Comparison of ENCODE assay signal across 23 cellular contexts in genomic region chr1:208182880-208183279, GRCh38.
A peak's percentile ranks its signal among the peaks of the same experiment; 100 is the strongest.
DNase-seq lines count a peak whose midpoint lies in the region; ATAC-seq and TF ChIP-seq lines count a peak whose summit lies in the region.
"Had no signal": no experiment of that assay in that cellular context is flagged by ENCODE, and none has a peak within 500 bp of the region (broad histone marks: within the 10 kb centered on the region; RNA-seq: fewer than 3 reads in every experiment).

No MANE protein-coding gene starts in this region.

- no peak overlapping the region for H3K14ac ChIP-seq in neuronal stem cell (ENCODE audit: low read length)

- DNase-seq in WERI-Rb-1 (no peak), hepatocyte (ENCODE audit: low spot score) (no peak), neuronal stem cell (ENCODE audit: low spot score) (no peak), upper lobe of left lung (no peak), MV-4-11 (lab: John Stamatoyannopoulos, UW) (no peak), GDM1 (lab: John Stamatoyannopoulos, UW) (no peak)
- DNase-seq in CD8-positive, alpha-beta memory T cell = no peak
- DNase-seq: activated CD4-positive, alpha-beta T cell treated with anti-CD3 and anti-CD28 coated beads, Interleukin-2, amount 10 ng/mL, durations not matched to agents 7 days and 5 days; CD4-positive, alpha-beta memory T cell; dermis blood vessel endothelial cell; DMS53; foreskin keratinocyte; kidney; midbrain; NCI-H1930; NCI-H226; NCI-H774; OCI-M1; retina; stimulated activated CD4-positive, alpha-beta T cell treated with anti-CD3 and anti-CD28 coated beads, Interleukin-12 subunit alpha, Interleukin-12 subunit beta, amount 100 ng/mL, for 4 hours; stimulated activated CD8-positive, alpha-beta memory T cell treated with anti-CD3 and anti-CD28 coated beads, Interleukin-4, amount 100 ng/mL, for 48 hours had no signal

- H3K27me3 ChIP-seq in WERI-Rb-1 (ENCODE audit: insufficient read depth, low read depth, severe bottlenecking) = no peaks in the 10 kb centered on the region
- H3K27me3 ChIP-seq in hepatocyte = no peaks in the 10 kb centered on the region
- no peaks in the 10 kb centered on the region for H3K27me3 ChIP-seq in neuronal stem cell (ENCODE audit: control insufficient read depth in 3 of 3, insufficient read depth in 3 of 3, low read depth in 1 of 3, low read length in 3 of 3)
- no peaks in the 10 kb centered on the region for H3K27me3 ChIP-seq in upper lobe of left lung
- no peaks in the 10 kb centered on the region for H3K27me3 ChIP-seq in CD8-positive, alpha-beta memory T cell (ENCODE audit: insufficient read depth, low read length, poor library complexity, severe bottlenecking)
- H3K27me3 ChIP-seq: foreskin keratinocyte had no signal

- peaks cover 4% of the 10 kb centered on the region for H3K79me1 ChIP-seq in neuronal stem cell (ENCODE audit: low read depth, low read length)

- no peaks in the 10 kb centered on the region for H4K20me1 ChIP-seq in hepatocyte (ENCODE audit: insufficient read depth, poor library complexity, severe bottlenecking)

- H3K4me1 Mint-ChIP-seq in CD8-positive, alpha-beta memory T cell = peaks cover 0 to 3% (median 0%) of the 10 kb centered on the region in 3 donors
- H3K4me1 Mint-ChIP-seq: activated T-helper 17 cell treated with anti-CD3 and anti-CD28 coated beads, Interleukin-2, amount 50 U/mL, for 72 hours; CD4-positive, alpha-beta memory T cell had no signal

- no peaks in the 10 kb centered on the region for H3K79me2 ChIP-seq in hepatocyte

- 70% methylated on average over 3 of the region's 3 CpGs for WGBS in hepatocyte (ENCODE audit: low lambda C conversion rate, missing lambda C conversion rate)
- WGBS in neuronal stem cell (ENCODE audit: extremely low coverage in 2 of 2, insufficient read length in 2 of 2, insufficient replicate concordance in 1 of 2), 2 donors = no CpG with 5 or more reads among the region's 3 CpGs
- WGBS in upper lobe of left lung, 2 donors = 48 to 62% methylated on average over 3 of the region's 3 CpGs

- H4K8ac ChIP-seq in neuronal stem cell (ENCODE audit: low read depth, low read length) = no peak overlapping the region

- H3K4me3 ChIP-seq in WERI-Rb-1 (ENCODE audit: low read depth, low read length) (no peak overlapping the region), hepatocyte (no peak overlapping the region), neuronal stem cell (ENCODE audit: low read length in 2 of 2) (no peak overlapping the region), upper lobe of left lung (no peak overlapping the region)
- no peak overlapping the region for H3K4me3 ChIP-seq in CD8-positive, alpha-beta memory T cell (ENCODE audit: low read length)

- CTCF ChIA-PET in CD8-positive, alpha-beta memory T cell (lab: Charles Lee) = no interaction called here

- H3K9me2 ChIP-seq in hepatocyte (replicated peaks; ENCODE audit: insufficient read depth) = no peaks in the 10 kb centered on the region

- POLR2A ChIA-PET in CD8-positive, alpha-beta memory T cell (lab: Charles Lee) = no interaction called here

- H2AFZ ChIP-seq in hepatocyte = no peak overlapping the region
- H2AFZ ChIP-seq in neuronal stem cell (ENCODE audit: low read length) = peak overlapping the region; percentile 8

- H3K27ac ChIP-seq in WERI-Rb-1 (peak overlapping the region; percentile 7; the same call in 1 of the 2 replicates), hepatocyte (peak overlapping the region; percentile 75), neuronal stem cell (replicated peaks; ENCODE audit: low read length) (no peak overlapping the region), upper lobe of left lung (peak overlapping the region in 3 of 4 donors; percentile 23 to 73 (median 69))
- H3K27ac ChIP-seq in CD8-positive, alpha-beta memory T cell (ENCODE audit: low read depth, low read length) = no peak overlapping the region

- H3K36me3 ChIP-seq in WERI-Rb-1 = no peaks in the 10 kb centered on the region
- no peaks in the 10 kb centered on the region for H3K36me3 ChIP-seq in hepatocyte (replicated peaks; ENCODE audit: insufficient read depth, low read depth)
- H3K36me3 ChIP-seq in neuronal stem cell (replicated peaks in 1 of 2; ENCODE audit: control insufficient read depth in 2 of 2, insufficient read depth in 2 of 2, low read length in 2 of 2) = no peaks in the 10 kb centered on the region
- peaks cover 0 to 8% (median 0%) of the 10 kb centered on the region in 4 donors for H3K36me3 ChIP-seq in upper lobe of left lung
- no peaks in the 10 kb centered on the region for H3K36me3 ChIP-seq in CD8-positive, alpha-beta memory T cell (ENCODE audit: insufficient read depth, low read length)

- H2BK12ac ChIP-seq in neuronal stem cell (ENCODE audit: low read length) = no peak overlapping the region

- H2AK5ac ChIP-seq in neuronal stem cell (ENCODE audit: low read depth, low read length) = no peak overlapping the region

- H3K9me3 ChIP-seq in WERI-Rb-1 (ENCODE audit: severe bottlenecking) (no peaks in the 10 kb centered on the region), hepatocyte (ENCODE audit: low read depth) (no peaks in the 10 kb centered on the region), neuronal stem cell (replicated peaks in 1 of 2; ENCODE audit: control insufficient read depth in 2 of 2, insufficient read depth in 1 of 2, low read depth in 1 of 2, low read length in 2 of 2) (no peaks in the 10 kb centered on the region), upper lobe of left lung (no peaks in the 10 kb centered on the region)
- H3K9me3 ChIP-seq in CD8-positive, alpha-beta memory T cell (ENCODE audit: low read length) = no peaks in the 10 kb centered on the region

- H3K4me3 Mint-ChIP-seq in CD8-positive, alpha-beta memory T cell = no peak overlapping the region
- H3K4me3 Mint-ChIP-seq: activated CD4-positive, alpha-beta T cell treated with anti-CD3 and anti-CD28 coated beads, Interleukin-2, amount 10 ng/mL, durations not matched to agents 7 days and 5 days; activated T-helper 17 cell treated with anti-CD3 and anti-CD28 coated beads, Interleukin-2, amount 50 U/mL, for 72 hours; T-helper 1 cell treated with Interleukin-12 subunit alpha and Interleukin-12 subunit beta and Interleukin-4 antibody, amounts not matched to agents 30 μg/mL and 1 μg/mL, for 36 hours had no signal

- no peak overlapping the region for H3K23ac ChIP-seq in neuronal stem cell (ENCODE audit: low read depth, low read length, poor library complexity)

- no peak overlapping the region for H3K4me2 ChIP-seq in hepatocyte
- H3K4me2 ChIP-seq in neuronal stem cell (ENCODE audit: insufficient read depth, low read length, poor library complexity, severe bottlenecking) = no peak overlapping the region

- TF ChIP-seq POLR2A in upper lobe of left lung (IDR thresholded peaks at IDR 0.05) = no peak

- no peak for TF ChIP-seq EP300 in upper lobe of left lung (IDR thresholded peaks at IDR 0.05)

- no peak overlapping the region for H2BK15ac ChIP-seq in neuronal stem cell (ENCODE audit: low read length)

- no peak for ATAC-seq in upper lobe of left lung (ENCODE audit: low FRiP score in 2 of 2)
- ATAC-seq: activated T-helper 17 cell treated with anti-CD3 and anti-CD28 coated beads, Interleukin-2, amount 50 U/mL, for 72 hours; foreskin keratinocyte had no signal

- no peak overlapping the region for H3K27ac Mint-ChIP-seq in CD8-positive, alpha-beta memory T cell
- H3K27ac Mint-ChIP-seq: activated CD4-positive, alpha-beta T cell treated with anti-CD3 and anti-CD28 coated beads, Interleukin-2, amount 10 ng/mL, durations not matched to agents 7 days and 5 days; activated T-helper 17 cell treated with anti-CD3 and anti-CD28 coated beads, Interleukin-2, amount 50 U/mL, for 72 hours; CD4-positive, alpha-beta memory T cell; T-helper 1 cell treated with Interleukin-12 subunit alpha and Interleukin-12 subunit beta and Interleukin-4 antibody, amounts not matched to agents 30 μg/mL and 1 μg/mL, for 36 hours had no signal

- no peak overlapping the region for H2BK120ac ChIP-seq in neuronal stem cell (ENCODE audit: low read depth, low read length)

- no peak overlapping the region for H4K91ac ChIP-seq in neuronal stem cell (ENCODE audit: low read depth, low read length, poor library complexity)

- TF ChIP-seq CTCF in WERI-Rb-1 (IDR thresholded peaks at IDR 0.05; ENCODE audit: low read depth, low read length) = no peak
- no peak for TF ChIP-seq CTCF in hepatocyte (IDR thresholded peaks at IDR 0.05; ENCODE audit: poor library complexity)
- no peak for TF ChIP-seq CTCF in upper lobe of left lung (IDR thresholded peaks at IDR 0.05)

- H3K9me3 Mint-ChIP-seq in CD8-positive, alpha-beta memory T cell = no peaks in the 10 kb centered on the region
- H3K9me3 Mint-ChIP-seq: activated CD4-positive, alpha-beta T cell treated with anti-CD3 and anti-CD28 coated beads, Interleukin-2, amount 10 ng/mL, durations not matched to agents 7 days and 5 days; activated T-helper 17 cell treated with anti-CD3 and anti-CD28 coated beads, Interleukin-2, amount 50 U/mL, for 72 hours; CD4-positive, alpha-beta memory T cell; T-helper 1 cell treated with Interleukin-12 subunit alpha and Interleukin-12 subunit beta and Interleukin-4 antibody, amounts not matched to agents 30 μg/mL and 1 μg/mL, for 36 hours had no signal

- H3K36me3 Mint-ChIP-seq in CD8-positive, alpha-beta memory T cell = peaks cover 0 to 2% (median 0%) of the 10 kb centered on the region in 3 donors
- H3K36me3 Mint-ChIP-seq: CD4-positive, alpha-beta memory T cell had no signal

- H3K18ac ChIP-seq in neuronal stem cell (ENCODE audit: low read length) = peak overlapping the region; percentile 6

- H3K9ac ChIP-seq in neuronal stem cell (ENCODE audit: low read depth, low read length, poor library complexity) = no peak overlapping the region

- peaks cover 79% of the 10 kb centered on the region for H3K4me1 ChIP-seq in hepatocyte (ENCODE audit: insufficient read depth)
- peaks cover 36 to 48% of the 10 kb centered on the region in 2 donors for H3K4me1 ChIP-seq in neuronal stem cell (ENCODE audit: control insufficient read depth in 2 of 2, insufficient read depth in 1 of 2, low read depth in 1 of 2, low read length in 2 of 2)
- H3K4me1 ChIP-seq in upper lobe of left lung = peaks cover 69 to 76% (median 72%) of the 10 kb centered on the region in 4 donors
- H3K4me1 ChIP-seq in CD8-positive, alpha-beta memory T cell (ENCODE audit: insufficient read depth, low read length) = no peaks in the 10 kb centered on the region

- H3K4ac ChIP-seq in neuronal stem cell (ENCODE audit: low read length) = no peak overlapping the region

- peaks cover 17 to 27% of the 10 kb centered on the region in 2 donors for H3K27me3 Mint-ChIP-seq in CD8-positive, alpha-beta memory T cell

- no peak overlapping the region for H2BK5ac ChIP-seq in neuronal stem cell (ENCODE audit: low read length)

Comparison
In these comparisons a context has a peak if more than half of its experiments do, and no peak if none do; other contexts are left out.
1. H3K27ac ChIP-seq: peak in WERI-Rb-1 (single experiment), hepatocyte (single experiment) and upper lobe of left lung (3 of 4); none in neuronal stem cell (single experiment) and CD8-positive, alpha-beta memory T cell (single experiment).